ENCODE assay signal across 21 cellular contexts in genomic region chr3:185521349-185522138, GRCh38. TPM values are rescaled to one million over a fixed set of nuclear protein-coding genes. Genes with fewer than 3 reads are reported as not detected.
DNase-seq lines count a peak whose midpoint lies in the region; ATAC-seq, FAIRE-seq and TF ChIP-seq lines count a peak whose summit lies in the region.
"Had no signal": no experiment of that assay in that cellular context is flagged by ENCODE, and none has a peak within 500 bp of the region (broad histone marks: within the 10 kb centered on the region; RNA-seq: fewer than 3 reads in every experiment).

No MANE protein-coding gene starts in this region.

- no peaks in the 10 kb centered on the region for H3K79me2 ChIP-seq in K562 (ENCODE audit: control insufficient read depth, insufficient read depth, low read length)

- no peak overlapping the region for H3K4me2 ChIP-seq in K562 (ENCODE audit: insufficient read depth, low read length)

- no peak for TF ChIP-seq CTCF in heart left ventricle (IDR thresholded peaks at IDR 0.05)
- no peak for TF ChIP-seq CTCF in right atrium auricular region (IDR thresholded peaks at IDR 0.05)
- no peak for TF ChIP-seq CTCF in K562 (IDR thresholded peaks at IDR 0.05 in 2 of 3, conservative IDR thresholded peaks at IDR 0.05 in 1 of 3; ENCODE audit: insufficient read depth in 2 of 3, low read depth in 1 of 3, low read length in 3 of 3)
- TF ChIP-seq CTCF in left ventricle myocardium inferior (IDR thresholded peaks at IDR 0.05; ENCODE audit: borderline replicate concordance), result no peak

- TF ChIP-seq RAD21 in K562 (CRISPR knock-in tag; conservative IDR thresholded peaks at IDR 0.05 in 1 of 2, IDR thresholded peaks at IDR 0.05 in 1 of 2), result no peak

- DNase-seq in heart left ventricle (peak in 4 of 5 donors; percentile 33 to 59 (median 47)), right atrium auricular region (ENCODE audit: low spot score) (no peak), K562 (ENCODE audit: extremely low read depth in 1 of 4, low spot score in 3 of 4) (no peak), left ventricle myocardium inferior (peak; percentile 23), NCI-H1417 treated with DMSO at 0.1 percent for 48 hours (lab: John Stamatoyannopoulos, UW) (no peak)
- DNase-seq: ACHN; BE2C; CD4-positive, CD25-positive, alpha-beta regulatory T cell; CD8-positive, alpha-beta memory T cell; COR-L47; DMS79; GDM1; GM23248; HCEC 1CT; KG1 had no signal

- H3K9ac ChIP-seq in K562 (ENCODE audit: insufficient read depth in 1 of 2, low read depth in 2 of 2, low read length in 2 of 2), result no peak overlapping the region
- H3K9ac ChIP-seq: GM23248 had no signal

- intact Hi-C loops in heart left ventricle (cut with DNase I), result loop anchor here in 2 of 10 donors (1.0 to 5.0 kb wide), 2 partner anchors 23 to 36 kb away; no protein-coding TSS in a partner anchor
- intact Hi-C loops in K562 (cut with micrococcal nuclease), result no loop called here
- intact Hi-C loops in left ventricle myocardium inferior (cut with micrococcal nuclease), result no loop called here

- no peaks in the 10 kb centered on the region for H3K4me1 ChIP-seq in heart left ventricle
- no peaks in the 10 kb centered on the region for H3K4me1 ChIP-seq in right atrium auricular region
- H3K4me1 ChIP-seq in K562 (replicated peaks in 1 of 2; ENCODE audit: control insufficient read depth in 2 of 2, insufficient read depth in 2 of 2, low read length in 2 of 2), result no peaks in the 10 kb centered on the region
- H3K4me1 ChIP-seq in left ventricle myocardium inferior, result peaks cover 5% of the 10 kb centered on the region
- H3K4me1 ChIP-seq: BE2C had no signal

- H4K20me1 ChIP-seq in K562 (replicated peaks; ENCODE audit: control insufficient read depth, insufficient read depth, low read length), result no peaks in the 10 kb centered on the region

- TF ChIP-seq EP300 in K562 (IDR thresholded peaks at IDR 0.05; ENCODE audit: low read length), result no peak

- H3K4me3 ChIP-seq in heart left ventricle, result no peak overlapping the region
- no peak overlapping the region for H3K4me3 ChIP-seq in right atrium auricular region
- H3K4me3 ChIP-seq in K562, result no peak overlapping the region
- H3K4me3 ChIP-seq in left ventricle myocardium inferior, result no peak overlapping the region
- H3K4me3 ChIP-seq: GM23248 had no signal

- H3K9me3 ChIP-seq in heart left ventricle, result no peaks in the 10 kb centered on the region
- no peaks in the 10 kb centered on the region for H3K9me3 ChIP-seq in right atrium auricular region
- no peaks in the 10 kb centered on the region for H3K9me3 ChIP-seq in K562 (replicated peaks; ENCODE audit: control insufficient read depth, insufficient read depth, low read depth, low read length)
- H3K9me3 ChIP-seq in left ventricle myocardium inferior (replicated peaks), result no peaks in the 10 kb centered on the region
- H3K9me3 ChIP-seq: BE2C had no signal

- H3K36me3 ChIP-seq in heart left ventricle, result no peaks in the 10 kb centered on the region
- no peaks in the 10 kb centered on the region for H3K36me3 ChIP-seq in right atrium auricular region
- no peaks in the 10 kb centered on the region for H3K36me3 ChIP-seq in K562 (ENCODE audit: control insufficient read depth, insufficient read depth, low read length)
- H3K36me3 ChIP-seq in left ventricle myocardium inferior, result no peaks in the 10 kb centered on the region
- H3K36me3 ChIP-seq: BE2C had no signal

- WGBS in heart left ventricle, 4 donors, result 58 to 63% (median 60%) methylated on average over 7 of the region's 7 CpGs
- 30% methylated on average over 7 of the region's 7 CpGs for WGBS in K562 (ENCODE audit: insufficient coverage, low coverage, missing lambda C conversion rate)

- H3K27me3 ChIP-seq in heart left ventricle (no peaks in the 10 kb centered on the region), right atrium auricular region (no peaks in the 10 kb centered on the region), K562 (ENCODE audit: control insufficient read depth in 2 of 2, insufficient read depth in 2 of 2, low read length in 2 of 2) (no peaks in the 10 kb centered on the region), left ventricle myocardium inferior (ENCODE audit: low read depth) (peaks cover 5% of the 10 kb centered on the region)

- in situ Hi-C loops in K562 (cut with MboI), result no loop called here

- H3K9me1 ChIP-seq in K562 (ENCODE audit: control insufficient read depth, insufficient read depth, low read length), result no peaks in the 10 kb centered on the region

- no peak for FAIRE-seq in K562 (lab: Jason Lieb, UNC)
- FAIRE-seq: GM12892, GM18507 had no signal

- H2AFZ ChIP-seq in K562 (ENCODE audit: low read depth, low read length), result no peak overlapping the region
- H2AFZ ChIP-seq: GM23248 had no signal

- ATAC-seq in heart left ventricle, result peak; percentile 64 to 92 (median 90)
- ATAC-seq in K562, result no peak
- ATAC-seq in GM19324 (IDR thresholded peaks at IDR 0.05; ENCODE audit: low FRiP score, unreplicated experiment), result no peak
- no peak for ATAC-seq in GM19023 (IDR thresholded peaks at IDR 0.05; ENCODE audit: unreplicated experiment)

- BruUV-seq in K562 (replicated peaks; lab: Mats Ljungman, UMichigan), result no TSS peak

- no peak for TF ChIP-seq POLR2A in heart left ventricle (IDR thresholded peaks at IDR 0.05)
- no peak for TF ChIP-seq POLR2A in K562 (conservative IDR thresholded peaks at IDR 0.05)

- POLR2A ChIA-PET in K562 (lab: Yijun Ruan, JAX), result interaction anchor here (0.6 to 1.7 kb wide), 2 partner anchors 12 to 91 kb away, joined by 4 read pairs; no protein-coding TSS in a partner anchor

- H3K27ac ChIP-seq in heart left ventricle, result peak overlapping the region in 4 of 12 donors; percentile 0 to 50 (median 31)
- no peak overlapping the region for H3K27ac ChIP-seq in right atrium auricular region
- no peak overlapping the region for H3K27ac ChIP-seq in K562 (ENCODE audit: extremely low read depth, low read depth, low read length)
- peak overlapping the region; percentile 61 for H3K27ac ChIP-seq in left ventricle myocardium inferior (replicated peaks)
- H3K27ac ChIP-seq: GM23248, HL-60 had no signal

- CTCF ChIA-PET in K562 (lab: Yijun Ruan, JAX; ENCODE audit: low intra/inter-chr PET ratio), result no interaction called here

TF ChIP-seq in K562, 482 proteins besides CTCF, POLR2A, EP300 and RAD21 (continues in another document):
- TF ChIP-seq MAFG (tag; conservative IDR thresholded peaks at IDR 0.05) (peak; percentile 57; the same call in 1 of the 2 replicates), C11orf30 (IDR thresholded peaks at IDR 0.05; ENCODE audit: low read depth) (peak; percentile 76), ZNF316 (IDR thresholded peaks at IDR 0.05) (peak; percentile 87), MAFF (IDR thresholded peaks at IDR 0.05; ENCODE audit: low read length) (peak; percentile 63; the same call in 1 of the 2 replicates), MAFK (IDR thresholded peaks at IDR 0.05; ENCODE audit: low read length) (peak; percentile 69; the same call in 1 of the 2 replicates)

RNA-seq across cellular contexts. Expression of gene TMEM41A, which starts 22.7 kb away (rescaled TPM):
- 10 to 100 TPM; 10.1 to 13.5 (median 10.8) TPM for total RNA-seq in heart left ventricle
- 10 to 100 TPM in 1 of 2 donors, 1 to 10 TPM in 1; 6.7 to 13.5 TPM for polyA plus RNA-seq in heart left ventricle
- 10 to 100 TPM; 10.2 to 10.9 TPM for total RNA-seq in right atrium auricular region
- 137 and 152 TPM in 2 replicates for total RNA-seq in K562 (2011; cell fraction: chromatin; rRNA removed; ENCODE audit: low replicate concordance)
- total RNA-seq in K562 (2011; cell fraction: nucleolus; rRNA removed), result 103 and 106 TPM in 2 replicates
- total RNA-seq in K562 (2011; cell fraction: nucleoplasm; rRNA removed), result 145 and 197 TPM in 2 replicates
- 22.5 and 27.6 TPM in 2 replicates for total RNA-seq in K562 (2014; rRNA removed)
- total RNA-seq in K562 (2014; rRNA removed; fragmentation: Illumina TruSeq; extraction: Trizol), result 31.5 and 34.0 TPM in 2 replicates
- 30.1 and 30.7 TPM in 2 replicates for total RNA-seq in K562 (2015; rRNA removed; fragmentation: Illumina TruSeq; extraction: Trizol)
- 32.3 and 33.8 TPM in 2 replicates for total RNA-seq in K562 (2021)
- polyA plus RNA-seq in K562 (2011; rRNA removed), result 59.3 and 65.9 TPM in 2 replicates
- 63.8 and 82.9 TPM in 2 replicates for polyA plus RNA-seq in K562 (2011; cell fraction: cytosol; rRNA removed)
- polyA plus RNA-seq in K562 (2011; cell fraction: nucleus; rRNA removed), result 41.1 and 62.8 TPM in 2 replicates
- 28.5 and 32.6 TPM in 2 replicates for polyA plus RNA-seq in K562 (2012)
- 36.3 and 39.9 TPM in 2 replicates for polyA plus RNA-seq in K562 (2014; fragmentation: Illumina TruSeq; extraction: Trizol)
- 10 to 100 TPM; 23.1 to 30.6 TPM for polyA plus RNA-seq in K562 (2014; fragmentation: Nextera tagmentation; extraction: Ambion mirVana)
- 36.2 and 39.6 TPM in 2 replicates for polyA plus RNA-seq in K562 (2014; rRNA removed)
- 80.5 and 81.1 TPM in 2 replicates for polyA minus RNA-seq in K562 (2011; rRNA and poly(A)+ RNA removed)
- 21.2 and 29.0 TPM in 2 replicates for polyA minus RNA-seq in K562 (2011; cell fraction: cytosol; rRNA and poly(A)+ RNA removed)
- polyA minus RNA-seq in K562 (2011; cell fraction: nucleus; rRNA and poly(A)+ RNA removed), result 27.1 and 43.7 TPM in 2 replicates
- total RNA-seq in left ventricle myocardium inferior, result 10.0 TPM

RNA-seq across cellular contexts. Expression of gene LIPH, which starts 30.8 kb away (rescaled TPM):
- total RNA-seq in heart left ventricle (1 to 10 TPM in 1 of 9 donors, under 1 TPM in 8; 0.09 to 1.4 (median 0.48) TPM), right atrium auricular region (under 1 TPM; 0.41 to 0.47 TPM), K562 (2014; rRNA removed) (0.73 and 1.3 TPM in 2 replicates), K562 (2014; rRNA removed; fragmentation: Illumina TruSeq; extraction: Trizol) (0.86 and 1.3 TPM in 2 replicates), K562 (2015; rRNA removed; fragmentation: Illumina TruSeq; extraction: Trizol) (0.60 and 1.5 TPM in 2 replicates), K562 (2021) (1.3 TPM in 2 replicates), left ventricle myocardium inferior (0.44 TPM)
- polyA plus RNA-seq in heart left ventricle (under 1 TPM; 0.04 to 0.08 TPM), K562 (2011; rRNA removed) (1.4 and 1.7 TPM in 2 replicates), K562 (2014; fragmentation: Illumina TruSeq; extraction: Trizol) (1.2 and 1.3 TPM in 2 replicates), K562 (2014; fragmentation: Nextera tagmentation; extraction: Ambion mirVana) (1 to 10 TPM in 1 of 2 experiments, under 1 TPM in 1; 0.80 to 1.8 TPM), K562 (2014; rRNA removed) (0.46 and 1.2 TPM in 2 replicates)
- 2.5 and 5.5 TPM in 2 replicates for total RNA-seq in K562 (2011; cell fraction: chromatin; rRNA removed; ENCODE audit: low replicate concordance)
- total RNA-seq in K562 (2011; cell fraction: nucleolus; rRNA removed), result 2.2 and 3.7 TPM in 2 replicates
- 3.2 and 3.4 TPM in 2 replicates for total RNA-seq in K562 (2011; cell fraction: nucleoplasm; rRNA removed)
- 0.63 and 0.71 TPM in 2 replicates for polyA plus RNA-seq in K562 (2011; cell fraction: cytosol; rRNA removed)
- 0.49 and 0.51 TPM in 2 replicates for polyA plus RNA-seq in K562 (2011; cell fraction: nucleus; rRNA removed)
- polyA plus RNA-seq in K562 (2012), result 0.70 and 1.6 TPM in 2 replicates
- 1.4 and 2.4 TPM in 2 replicates for polyA minus RNA-seq in K562 (2011; rRNA and poly(A)+ RNA removed)
- 0.95 and 5.0 TPM in 2 replicates for polyA minus RNA-seq in K562 (2011; cell fraction: cytosol; rRNA and poly(A)+ RNA removed)
- polyA minus RNA-seq in K562 (2011; cell fraction: nucleus; rRNA and poly(A)+ RNA removed), result 0.27 and 0.44 TPM in 2 replicates
- total RNA-seq: CD4-positive, CD25-positive, alpha-beta regulatory T cell; CD8-positive, alpha-beta memory T cell; GM23248 had no signal
- polyA plus RNA-seq: CD4-positive, CD25-positive, alpha-beta regulatory T cell; CD8-positive, alpha-beta memory T cell; IgD-negative memory B cell had no signal

Comparison
In these comparisons a context has a peak if more than half of its experiments do, and no peak if none do; other contexts are left out.
1. DNase-seq: peak in heart left ventricle (4 of 5) and left ventricle myocardium inferior (single experiment); none in right atrium auricular region (single experiment), K562 (0 of 4) and NCI-H1417 treated with DMSO at 0.1 percent for 48 hours (single experiment).
2. ATAC-seq: peak in heart left ventricle (4 of 4); none in K562 (single experiment), GM19324 (single experiment) and GM19023 (single experiment).